18 cellular contexts compared by ENCODE assay signal in genomic region chr17:50214986-50215730, GRCh38. TPM values are rescaled to one million over a fixed set of nuclear protein-coding genes. Genes with fewer than 3 reads are reported as not detected.
A peak's percentile ranks its signal among the peaks of the same experiment; 100 is the strongest.
DNase-seq lines count a peak whose midpoint lies in the region; ATAC-seq and TF ChIP-seq lines count a peak whose summit lies in the region.
"Had no signal": no experiment of that assay in that cellular context is flagged by ENCODE, and none has a peak within 500 bp of the region (broad histone marks: within the 10 kb centered on the region; RNA-seq: fewer than 3 reads in every experiment).

No MANE protein-coding gene starts in this region.

- POLR2A ChIA-PET in activated CD8-positive, alpha-beta T cell treated with anti-CD3 and anti-CD28 coated beads for 36 hours (lab: Charles Lee), result interaction anchor here (1.6 kb wide), 1 partner anchor 11 kb away, joined by 4 read pairs; no protein-coding TSS in a partner anchor

- H3K4me3 ChIP-seq in esophagus muscularis mucosa, result no peak overlapping the region
- H3K4me3 ChIP-seq in MG63, result no peak overlapping the region
- H3K4me3 ChIP-seq in dorsolateral prefrontal cortex, result no peak overlapping the region
- H3K4me3 ChIP-seq: pancreas had no signal

- intact Hi-C loops in esophagus muscularis mucosa (cut with DNase I), result no loop called here
- intact Hi-C loops in activated CD8-positive, alpha-beta T cell treated with anti-CD3 and anti-CD28 coated beads for 36 hours (cut with micrococcal nuclease), result no loop called here
- intact Hi-C loops in dorsolateral prefrontal cortex (cut with DNase I), result no loop called here

- no peak for TF ChIP-seq POLR2A in esophagus muscularis mucosa (IDR thresholded peaks at IDR 0.05; ENCODE audit: low read depth)

- no peak for TF ChIP-seq EP300 in esophagus muscularis mucosa (IDR thresholded peaks at IDR 0.05)

- peaks cover 27 to 75% (median 59%) of the 10 kb centered on the region in 4 donors for H3K4me1 ChIP-seq in esophagus muscularis mucosa

- H3K36me3 Mint-ChIP-seq in HFFc6 (ENCODE audit: low read depth), result no peaks in the 10 kb centered on the region
- no peaks in the 10 kb centered on the region for H3K36me3 Mint-ChIP-seq in stimulated activated effector memory CD8-positive, alpha-beta T cell treated with anti-CD3 and anti-CD28 coated beads, Interleukin-12 subunit alpha, Interleukin-12 subunit beta, amount 100 ng/mL, for 72 hours
- H3K36me3 Mint-ChIP-seq in activated CD8-positive, alpha-beta T cell treated with anti-CD3 and anti-CD28 coated beads for 36 hours (ENCODE audit: low read depth), result no peaks in the 10 kb centered on the region

- no peak for ATAC-seq in stimulated activated effector memory CD8-positive, alpha-beta T cell treated with anti-CD3 and anti-CD28 coated beads, Interleukin-12 subunit alpha, Interleukin-12 subunit beta, amount 100 ng/mL, for 72 hours
- no peak for ATAC-seq in activated CD8-positive, alpha-beta T cell treated with anti-CD3 and anti-CD28 coated beads for 36 hours
- ATAC-seq: foreskin keratinocyte, Panc1, pancreas had no signal

- H3K4me3 Mint-ChIP-seq in HFFc6, result peak overlapping the region; percentile 21
- H3K4me3 Mint-ChIP-seq in stimulated activated effector memory CD8-positive, alpha-beta T cell treated with anti-CD3 and anti-CD28 coated beads, Interleukin-12 subunit alpha, Interleukin-12 subunit beta, amount 100 ng/mL, for 72 hours, result no peak overlapping the region
- H3K4me3 Mint-ChIP-seq in activated CD8-positive, alpha-beta T cell treated with anti-CD3 and anti-CD28 coated beads for 36 hours, result no peak overlapping the region

- no peaks in the 10 kb centered on the region for H3K9me3 Mint-ChIP-seq in HFFc6
- H3K9me3 Mint-ChIP-seq in stimulated activated effector memory CD8-positive, alpha-beta T cell treated with anti-CD3 and anti-CD28 coated beads, Interleukin-12 subunit alpha, Interleukin-12 subunit beta, amount 100 ng/mL, for 72 hours, result no peaks in the 10 kb centered on the region
- no peaks in the 10 kb centered on the region for H3K9me3 Mint-ChIP-seq in activated CD8-positive, alpha-beta T cell treated with anti-CD3 and anti-CD28 coated beads for 36 hours

- no peaks in the 10 kb centered on the region for H3K27me3 Mint-ChIP-seq in HFFc6 (ENCODE audit: insufficient read depth)
- H3K27me3 Mint-ChIP-seq in activated CD8-positive, alpha-beta T cell treated with anti-CD3 and anti-CD28 coated beads for 36 hours, result peaks cover 18% of the 10 kb centered on the region

- DNase-seq in HFFc6 (no peak), esophagus muscularis mucosa (ENCODE audit: extremely low spot score) (no peak), mesenteric fat pad (ENCODE audit: low spot score) (peak; percentile 22), DMS153 (lab: John Stamatoyannopoulos, UW) (no peak), MG63 (no peak), dorsolateral prefrontal cortex (no peak)
- no peak for DNase-seq in stimulated activated effector memory CD8-positive, alpha-beta T cell treated with anti-CD3 and anti-CD28 coated beads, Interleukin-12 subunit alpha, Interleukin-12 subunit beta, amount 100 ng/mL, for 72 hours (ENCODE audit: low spot score in 2 of 2)
- no peak for DNase-seq in activated CD8-positive, alpha-beta T cell treated with anti-CD3 and anti-CD28 coated beads for 36 hours
- DNase-seq: activated effector memory CD4-positive, alpha-beta T cell treated with Interleukin-2 at 50 U/mL for 16 hours; aorta; foreskin keratinocyte; MV-4-11; NCI-H69; pancreas; stimulated activated CD4-positive, alpha-beta T cell treated with anti-CD3 and anti-CD28 coated beads, Interleukin-15, amount 100 ng/mL, for 24 hours; WERI-Rb-1 had no signal

- H3K9me3 ChIP-seq in esophagus muscularis mucosa, result no peaks in the 10 kb centered on the region
- H3K9me3 ChIP-seq in MG63, result no peaks in the 10 kb centered on the region
- H3K9me3 ChIP-seq: pancreas had no signal

- CTCF ChIA-PET in activated CD8-positive, alpha-beta T cell treated with anti-CD3 and anti-CD28 coated beads for 36 hours (lab: Charles Lee), result interaction anchor here (0.7 to 11.5 kb wide), 9 partner anchors 11 to 121 kb away, joined by 3 to 111 read pairs (median 7); partner anchors contain the start of genes COL1A1 and PDK2

- no peak for TF ChIP-seq CTCF in HFFc6 (IDR thresholded peaks at IDR 0.05)
- TF ChIP-seq CTCF in esophagus muscularis mucosa (IDR thresholded peaks at IDR 0.05), result no peak
- TF ChIP-seq CTCF in activated CD8-positive, alpha-beta T cell treated with anti-CD3 and anti-CD28 coated beads for 36 hours (IDR thresholded peaks at IDR 0.05), result no peak
- TF ChIP-seq CTCF in dorsolateral prefrontal cortex (IDR thresholded peaks at IDR 0.05 in 54 of 56, conservative IDR thresholded peaks at IDR 0.05 in 2 of 56; ENCODE audit: low read depth in 1 of 56, partially characterized antibody in 56 of 56), result no peak

- WGBS in esophagus muscularis mucosa, result 83% methylated on average over 8 of the region's 8 CpGs

- no peaks in the 10 kb centered on the region for H3K27me3 ChIP-seq in esophagus muscularis mucosa
- no peaks in the 10 kb centered on the region for H3K27me3 ChIP-seq in MG63
- H3K27me3 ChIP-seq in dorsolateral prefrontal cortex, result peaks cover 0 to 20% (median 3%) of the 10 kb centered on the region in 45 donors
- H3K27me3 ChIP-seq: foreskin keratinocyte, pancreas had no signal

- no peaks in the 10 kb centered on the region for H3K36me3 ChIP-seq in esophagus muscularis mucosa
- no peaks in the 10 kb centered on the region for H3K36me3 ChIP-seq in MG63
- H3K36me3 ChIP-seq: pancreas, WERI-Rb-1 had no signal

- H3K4me1 Mint-ChIP-seq in HFFc6 (ENCODE audit: low read depth), result peaks cover 99% of the 10 kb centered on the region
- peaks cover 23% of the 10 kb centered on the region for H3K4me1 Mint-ChIP-seq in stimulated activated effector memory CD8-positive, alpha-beta T cell treated with anti-CD3 and anti-CD28 coated beads, Interleukin-12 subunit alpha, Interleukin-12 subunit beta, amount 100 ng/mL, for 72 hours
- H3K4me1 Mint-ChIP-seq in activated CD8-positive, alpha-beta T cell treated with anti-CD3 and anti-CD28 coated beads for 36 hours (ENCODE audit: low read depth), result peaks cover 22% of the 10 kb centered on the region

- peak overlapping the region; percentile 35 to 61 (median 42) for H3K27ac ChIP-seq in esophagus muscularis mucosa (replicated peaks in 1 of 4)
- H3K27ac ChIP-seq in dorsolateral prefrontal cortex, result no peak overlapping the region
- H3K27ac ChIP-seq: foreskin keratinocyte, pancreas, WERI-Rb-1 had no signal

- peak overlapping the region; percentile 97 for H3K27ac Mint-ChIP-seq in HFFc6
- H3K27ac Mint-ChIP-seq in stimulated activated effector memory CD8-positive, alpha-beta T cell treated with anti-CD3 and anti-CD28 coated beads, Interleukin-12 subunit alpha, Interleukin-12 subunit beta, amount 100 ng/mL, for 72 hours, result peak overlapping the region; percentile 65
- no peak overlapping the region for H3K27ac Mint-ChIP-seq in activated CD8-positive, alpha-beta T cell treated with anti-CD3 and anti-CD28 coated beads for 36 hours

RNA-seq across cellular contexts. Expression of gene COL1A1, which starts 13.7 kb away (rescaled TPM):
- 1,000 to 10,000 TPM; 4,948 to 7,804 (median 5,240) TPM for total RNA-seq in HFFc6 (2021; fragmentation: NEBNext Ultra II Directional; extraction: Animal tissue kit (Norgen Biotek cat#: 25700))
- total RNA-seq in esophagus muscularis mucosa, result 100 to 1,000 TPM in 1 of 4 donors, 10 to 100 TPM in 3; 20.7 to 123 (median 41.5) TPM
- 309 TPM for total RNA-seq in mesenteric fat pad
- 1 to 10 TPM in 1 of 2 experiments, under 1 TPM in 1; 0.92 to 1.0 TPM for total RNA-seq in activated CD8-positive, alpha-beta T cell treated with anti-CD3 and anti-CD28 coated beads for 36 hours
- total RNA-seq in MG63 (2014; rRNA removed; shearing (Covaris generic); ENCODE audit: low replicate concordance), result 261 and 431 TPM in 2 replicates
- 10 to 100 TPM in 16 of 120 experiments, 1 to 10 TPM in 95, under 1 TPM in 9; 0.25 to 23.1 (median 3.3) TPM for total RNA-seq in dorsolateral prefrontal cortex

RNA-seq across cellular contexts. Expression of gene SGCA, which starts 49.4 kb away (rescaled TPM):
- under 1 TPM; 0.28 to 0.91 (median 0.76) TPM for total RNA-seq in HFFc6 (2021; fragmentation: NEBNext Ultra II Directional; extraction: Animal tissue kit (Norgen Biotek cat#: 25700))
- 100 to 1,000 TPM in 1 of 4 donors, 10 to 100 TPM in 3; 72.7 to 145 (median 82.8) TPM for total RNA-seq in esophagus muscularis mucosa
- 0.32 TPM for total RNA-seq in mesenteric fat pad
- total RNA-seq in activated CD8-positive, alpha-beta T cell treated with anti-CD3 and anti-CD28 coated beads for 36 hours, result under 1 TPM in 1 of 2 experiments, not detected in 1; 0.34 TPM
- total RNA-seq in MG63 (2014; rRNA removed; shearing (Covaris generic); ENCODE audit: low replicate concordance), result 1.1 TPM in 1 of 2 replicates, not detected in the other
- 1 to 10 TPM in 57 of 120 experiments, under 1 TPM in 26, not detected in 37; 0.37 to 7.6 (median 1.3) TPM for total RNA-seq in dorsolateral prefrontal cortex
- total RNA-seq: foreskin keratinocyte had no signal

RNA-seq across cellular contexts. Expression of gene TMEM92, which starts 59.1 kb away (rescaled TPM):
- under 1 TPM in 3 of 6 experiments, not detected in 3; 0.17 to 0.24 (median 0.18) TPM for total RNA-seq in HFFc6 (2021; fragmentation: NEBNext Ultra II Directional; extraction: Animal tissue kit (Norgen Biotek cat#: 25700))
- total RNA-seq in esophagus muscularis mucosa (under 1 TPM in 1 of 4 donors, not detected in 3; 0.80 TPM), mesenteric fat pad (not detected), dorsolateral prefrontal cortex (1 to 10 TPM in 4 of 120 experiments, under 1 TPM in 26, not detected in 90; 0.14 to 2.1 (median 0.43) TPM)
- not detected for total RNA-seq in activated CD8-positive, alpha-beta T cell treated with anti-CD3 and anti-CD28 coated beads for 36 hours
- total RNA-seq in MG63 (2014; rRNA removed; shearing (Covaris generic); ENCODE audit: low replicate concordance), result not detected in 2 replicates
- total RNA-seq: temporal lobe had no signal

Comparison
In these comparisons a context has a peak if more than half of its experiments do, and no peak if none do; other contexts are left out.
1. H3K27ac ChIP-seq: peak in esophagus muscularis mucosa (4 of 4); none in dorsolateral prefrontal cortex (0 of 59).
2. RNA of gene COL1A1, which starts 13.7 kb away (total RNA-seq): 4,948 to 7,804 TPM in HFFc6; 261 to 431 TPM in MG63, 309 TPM in mesenteric fat pad (single experiment), 20.7 to 123 TPM in esophagus muscularis mucosa, 0.25 to 23.1 TPM in dorsolateral prefrontal cortex and 0.92 to 1.0 TPM in activated CD8-positive, alpha-beta T cell treated with anti-CD3 and anti-CD28 coated beads for 36 hours; every median in the first group is over 10 times any median in the second.
3. RNA of gene SGCA, which starts 49.4 kb away (total RNA-seq): 72.7 to 145 TPM in esophagus muscularis mucosa; 1.1 TPM in MG63, 0.37 to 7.6 TPM in dorsolateral prefrontal cortex, 0.28 to 0.91 TPM in HFFc6, 0.34 TPM in activated CD8-positive, alpha-beta T cell treated with anti-CD3 and anti-CD28 coated beads for 36 hours and 0.32 TPM in mesenteric fat pad (single experiment); every median in the first group is over 4 times any median in the second.